ENCODE assay signal across 8 cellular contexts in the genomic region with DNA sequence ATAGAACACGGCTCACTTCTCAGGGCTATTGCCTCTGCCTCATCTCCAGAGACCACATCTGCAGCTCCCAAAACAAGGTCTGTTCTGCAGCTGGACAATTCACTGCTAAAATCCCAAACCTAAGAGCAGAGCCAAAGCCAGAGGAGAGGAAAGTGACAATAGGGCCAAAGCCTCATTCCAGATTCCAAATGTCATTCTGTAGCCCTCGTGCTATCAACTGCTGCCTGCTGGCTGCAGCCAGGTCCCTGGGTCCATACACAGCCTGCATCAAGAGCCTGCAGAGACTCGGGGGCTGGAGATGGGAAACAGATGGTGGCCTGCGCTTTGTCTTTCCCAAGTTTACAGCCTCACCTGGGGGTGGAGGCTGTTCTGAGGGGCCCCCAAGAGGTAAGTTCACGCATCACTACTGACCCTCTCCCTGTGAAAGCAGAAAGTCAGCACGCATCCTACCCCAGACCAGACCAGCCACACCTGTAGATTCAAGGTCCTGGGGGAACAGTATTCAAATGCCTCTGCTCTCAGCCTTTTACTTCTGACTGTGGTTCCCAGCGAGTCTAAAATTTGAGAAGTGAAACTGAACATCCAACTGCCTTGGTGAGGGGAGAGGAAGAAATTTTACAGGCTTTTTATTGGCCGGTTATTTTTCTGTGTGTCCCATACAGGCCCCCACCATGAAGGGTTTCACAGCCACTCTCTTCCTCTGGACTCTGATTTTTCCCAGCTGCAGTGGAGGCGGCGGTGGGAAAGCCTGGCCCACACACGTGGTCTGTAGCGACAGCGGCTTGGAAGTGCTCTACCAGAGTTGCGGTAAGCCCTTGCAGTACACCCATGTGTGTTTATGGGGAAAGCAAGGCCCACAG. TPM values are rescaled to one million over a fixed set of nuclear protein-coding genes. Genes with fewer than 3 reads are reported as not detected.
DNase-seq lines count a peak whose midpoint lies in the region; ATAC-seq, FAIRE-seq and TF ChIP-seq lines count a peak whose summit lies in the region.
"Had no signal": no experiment of that assay in that cellular context is flagged by ENCODE, and none has a peak within 500 bp of the region (broad histone marks: within the 10 kb centered on the region; RNA-seq: fewer than 3 reads in every experiment).

LY86 (plus strand) TSS at position 657 of the 860 bp plus-strand sequence; CDS start at position 672, 15 bp downstream.

- FAIRE-seq in small intestine (lab: Jason Lieb, UNC), result no peak

- no peaks in the 10 kb centered on the region for H3K36me3 ChIP-seq in OCI-LY3 (replicated peaks; ENCODE audit: low read depth, low read length)
- H3K36me3 ChIP-seq in tibial artery, result no peaks in the 10 kb centered on the region
- H3K36me3 ChIP-seq in small intestine (ENCODE audit: control insufficient read depth in 2 of 2, insufficient read depth in 2 of 2, low read length in 2 of 2), result no peaks in the 10 kb centered on the region
- no peaks in the 10 kb centered on the region for H3K36me3 ChIP-seq in WERI-Rb-1

- peak; percentile 54 to 65 for DNase-seq in memory B cell (ENCODE audit: low spot score in 2 of 2)
- DNase-seq in tibial artery, result no peak
- no peak for DNase-seq in small intestine
- no peak for DNase-seq in WERI-Rb-1

- peak within 1 kb of the TSS; percentile 36 for H2AFZ ChIP-seq in OCI-LY3 (ENCODE audit: low read depth, low read length)

- peak; percentile 38 for ATAC-seq in GM18870 (IDR thresholded peaks at IDR 0.05; ENCODE audit: unreplicated experiment)
- peak; percentile 50 for ATAC-seq in HG02678 (IDR thresholded peaks at IDR 0.05; ENCODE audit: unreplicated experiment)
- ATAC-seq in memory B cell (ENCODE audit: low read depth), result peak; percentile 67

- no peaks in the 10 kb centered on the region for H4K20me1 ChIP-seq in OCI-LY3 (ENCODE audit: insufficient read depth, low read length)

- peak within 1 kb of the TSS; percentile 70 for H3K4me3 ChIP-seq in OCI-LY3 (ENCODE audit: low read length)
- peak within 1 kb of the TSS in 1 of 2 donors; percentile 1 for H3K4me3 ChIP-seq in tibial artery
- no peak within 1 kb of the TSS for H3K4me3 ChIP-seq in small intestine (ENCODE audit: low read depth in 1 of 2, low read length in 2 of 2)
- H3K4me3 ChIP-seq in WERI-Rb-1 (ENCODE audit: low read depth, low read length), result no peak within 1 kb of the TSS
- H3K4me3 ChIP-seq: SK-N-MC had no signal

- peak within 1 kb of the TSS; percentile 87 for H3K4me2 ChIP-seq in OCI-LY3 (ENCODE audit: low read length)

- H3K4me1 Mint-ChIP-seq in memory B cell, result peaks cover 72% of the 10 kb centered on the region

- no peaks in the 10 kb centered on the region for H3K79me2 ChIP-seq in OCI-LY3 (ENCODE audit: low read length)

- intact Hi-C loops in tibial artery (cut with DNase I; ENCODE audit: low total_unique reads), result no loop called here

- H3K9me3 Mint-ChIP-seq in memory B cell, result no peaks in the 10 kb centered on the region

- peak within 1 kb of the TSS; percentile 98 for H3K4me3 Mint-ChIP-seq in memory B cell

- H3K27ac Mint-ChIP-seq in memory B cell, result peak within 1 kb of the TSS; percentile 95

- TF ChIP-seq CTCF in OCI-LY3 (IDR thresholded peaks at IDR 0.05; ENCODE audit: low read depth, low read length) (no peak), tibial artery (IDR thresholded peaks at IDR 0.05) (no peak), WERI-Rb-1 (IDR thresholded peaks at IDR 0.05; ENCODE audit: low read depth, low read length) (no peak)

- H3K9me3 ChIP-seq in OCI-LY3 (ENCODE audit: insufficient read depth, low read length), result no peaks in the 10 kb centered on the region
- H3K9me3 ChIP-seq in tibial artery, result no peaks in the 10 kb centered on the region
- no peaks in the 10 kb centered on the region for H3K9me3 ChIP-seq in small intestine (ENCODE audit: control insufficient read depth, low read depth)
- H3K9me3 ChIP-seq in WERI-Rb-1 (ENCODE audit: severe bottlenecking), result no peaks in the 10 kb centered on the region

- H3K27ac ChIP-seq in OCI-LY3 (ENCODE audit: low read length), result peak within 1 kb of the TSS; percentile 41
- no peak within 1 kb of the TSS for H3K27ac ChIP-seq in tibial artery
- H3K27ac ChIP-seq in small intestine (ENCODE audit: low read depth in 1 of 2, low read length in 1 of 2), result peak within 1 kb of the TSS in 1 of 2 donors; percentile 64
- H3K27ac ChIP-seq in WERI-Rb-1, result no peak within 1 kb of the TSS
- H3K27ac ChIP-seq: SK-N-MC had no signal

- H3K4me1 ChIP-seq in OCI-LY3 (ENCODE audit: low read length), result peaks cover 46% of the 10 kb centered on the region
- peaks cover 0 to 3% (median 0%) of the 10 kb centered on the region in 4 donors for H3K4me1 ChIP-seq in tibial artery
- no peaks in the 10 kb centered on the region for H3K4me1 ChIP-seq in small intestine (ENCODE audit: control insufficient read depth in 2 of 2, insufficient read depth in 1 of 2, low read depth in 1 of 2, low read length in 1 of 2)

- 49 to 72% (median 67%) methylated on average over 14 of the region's 14 CpGs for WGBS in small intestine, 3 donors

- H3K27me3 ChIP-seq in OCI-LY3 (ENCODE audit: low read depth, low read length), result no peaks in the 10 kb centered on the region
- no peaks in the 10 kb centered on the region for H3K27me3 ChIP-seq in tibial artery
- no peaks in the 10 kb centered on the region for H3K27me3 ChIP-seq in small intestine (ENCODE audit: control insufficient read depth in 2 of 2, insufficient read depth in 2 of 2, low read length in 2 of 2)
- H3K27me3 ChIP-seq in WERI-Rb-1 (ENCODE audit: insufficient read depth, low read depth, severe bottlenecking), result no peaks in the 10 kb centered on the region

- H3K27me3 Mint-ChIP-seq in memory B cell, result no peaks in the 10 kb centered on the region

- H3K9ac ChIP-seq in OCI-LY3 (ENCODE audit: low read length), result peak within 1 kb of the TSS; percentile 45; the same call in 1 of the 2 replicates

- peaks cover 15% of the 10 kb centered on the region for H3K36me3 Mint-ChIP-seq in memory B cell

RNA-seq across cellular contexts. Expression of gene LY86, which starts in this region (rescaled TPM):
- polyA plus RNA-seq in small intestine, result 1 to 10 TPM in 2 of 3 donors, not detected in 1; 2.8 to 3.0 TPM

Comparison
In these comparisons a context has a peak if more than half of its experiments do, and no peak if none do; other contexts are left out.
1. DNase-seq: peak in memory B cell (2 of 2); none in tibial artery (0 of 2), small intestine (single experiment) and WERI-Rb-1 (single experiment).
2. Peak in every context shown above with its lines, with median percentiles within 50 percentile points of each other: ATAC-seq.